8 cellular contexts compared by ENCODE assay signal in the genomic region with DNA sequence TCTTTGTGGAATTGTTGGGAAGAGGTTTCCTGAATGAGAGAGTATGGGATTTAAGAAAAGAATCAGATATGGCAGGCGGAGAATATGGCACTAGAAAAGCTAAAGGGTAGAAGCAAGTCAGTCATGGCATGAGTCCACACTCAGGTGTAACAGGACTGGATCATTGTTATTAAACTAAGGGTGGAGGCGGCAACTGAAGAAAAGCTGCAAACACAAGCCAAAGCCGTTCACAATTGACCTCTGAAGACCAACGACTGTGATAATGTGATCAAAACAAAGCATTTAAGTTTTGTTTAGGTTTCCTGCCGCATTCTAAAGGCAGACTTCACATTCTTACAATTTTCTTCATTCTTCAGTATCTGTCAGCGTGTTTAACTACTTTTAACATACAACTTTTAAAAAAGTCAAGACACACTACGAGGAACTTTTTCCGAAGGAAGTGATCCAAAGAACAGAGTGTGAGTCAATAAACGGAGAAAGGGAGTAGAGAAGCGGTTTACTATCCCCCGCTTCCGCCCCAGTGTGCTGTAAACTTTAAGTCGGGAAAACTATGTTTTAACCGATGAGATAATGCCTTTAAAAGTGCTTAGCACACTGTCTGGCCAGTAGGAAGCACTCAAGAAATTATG.
DNase-seq lines count a peak whose midpoint lies in the region; ATAC-seq, FAIRE-seq and TF ChIP-seq lines count a peak whose summit lies in the region.

No MANE protein-coding gene starts in this region.

- TF ChIP-seq CTCF in DOHH2 (IDR thresholded peaks at IDR 0.05; ENCODE audit: low read depth, low read length, poor library complexity, severe bottlenecking) (no peak), HEK293 (tag by site-specific recombination; IDR thresholded peaks at IDR 0.05) (no peak)

- CTCF ChIA-PET in HEK293 (lab: Yijun Ruan, JAX), result no interaction called here

- ATAC-seq in central memory CD8-positive, alpha-beta T cell (replicated peaks; ENCODE audit: extremely low read depth, poor library complexity, severe bottlenecking), result peak; percentile 7
- peak; percentile 21 for ATAC-seq in stimulated activated naive CD8-positive, alpha-beta T cell treated with anti-CD3 and anti-CD28 coated beads, Interleukin-15, Interleukin-2, amounts not matched to agents 100 U/mL and 50 U/mL, for 24 hours

- peak overlapping the region; percentile 98 for H3K4me2 ChIP-seq in DOHH2 (ENCODE audit: low read length)

- H3K4me3 Mint-ChIP-seq in central memory CD8-positive, alpha-beta T cell, result peak overlapping the region; percentile 90

- POLR2A ChIA-PET in HEK293 (lab: Yijun Ruan, JAX), result interaction anchor here (1.0 kb wide), 1 partner anchor 19 kb away, joined by 5 read pairs; no protein-coding TSS in a partner anchor

- peak overlapping the region; percentile 93 for H3K27ac Mint-ChIP-seq in central memory CD8-positive, alpha-beta T cell (ENCODE audit: low read depth)

- DNase-seq in RCC 7860 (ENCODE audit: low spot score) (peak; percentile 65), left kidney (ENCODE audit: low read depth, low spot score) (peak; percentile 70), retina (no peak)
- DNase-seq in central memory CD8-positive, alpha-beta T cell (ENCODE audit: low spot score in 2 of 2), result no peak
- no peak for DNase-seq in stimulated activated naive CD8-positive, alpha-beta T cell treated with anti-CD3 and anti-CD28 coated beads, Interleukin-15, Interleukin-2, amounts not matched to agents 100 U/mL and 50 U/mL, for 24 hours
- no peak for DNase-seq in activated effector memory CD4-positive, alpha-beta T cell treated with anti-CD3 and anti-CD28 coated beads, Interleukin-2, amount 50 U/mL, for 16 hours

- no peaks in the 10 kb centered on the region for H3K27me3 Mint-ChIP-seq in central memory CD8-positive, alpha-beta T cell

- H3K36me3 ChIP-seq in DOHH2 (ENCODE audit: control insufficient read depth, low read length), result peaks cover 5% of the 10 kb centered on the region; the same call in 1 of the 2 replicates
- no peaks in the 10 kb centered on the region for H3K36me3 ChIP-seq in HEK293 (ENCODE audit: control insufficient read depth in 2 of 2, insufficient read depth in 1 of 2, low read length in 2 of 2)

- H3K27ac ChIP-seq in DOHH2 (ENCODE audit: low read depth, low read length) (peak overlapping the region; percentile 68), HEK293 (ENCODE audit: extremely low read depth, low read depth, low read length) (peak overlapping the region; percentile 50; the same call in 1 of the 2 replicates)

- H3K4me3 ChIP-seq in DOHH2 (ENCODE audit: low read length) (peak overlapping the region; percentile 98), HEK293 (ENCODE audit: low read depth, low read length) (peak overlapping the region; percentile 45)

- H3K9me3 ChIP-seq in DOHH2 (ENCODE audit: control insufficient read depth, insufficient read depth, low read length), result no peaks in the 10 kb centered on the region
- no peaks in the 10 kb centered on the region for H3K9me3 ChIP-seq in HEK293 (ENCODE audit: control insufficient read depth, insufficient read depth, low read depth, low read length)

- peaks cover 45% of the 10 kb centered on the region for H3K4me1 Mint-ChIP-seq in central memory CD8-positive, alpha-beta T cell

- H3K9me3 Mint-ChIP-seq in central memory CD8-positive, alpha-beta T cell, result no peaks in the 10 kb centered on the region

- peaks cover 9% of the 10 kb centered on the region for H3K36me3 Mint-ChIP-seq in central memory CD8-positive, alpha-beta T cell (ENCODE audit: insufficient read depth)

- peaks cover 5% of the 10 kb centered on the region; the same call in 1 of the 2 replicates for H3F3A ChIP-seq in DOHH2 (ENCODE audit: control insufficient read depth, insufficient read depth)

- FAIRE-seq in RCC 7860 (lab: Jason Lieb, UNC), result peak; percentile 59

- no peaks in the 10 kb centered on the region; the same call in 1 of the 2 replicates for H3K9me2 ChIP-seq in DOHH2 (replicated peaks; ENCODE audit: control insufficient read depth, low read length)

- peaks cover 6% of the 10 kb centered on the region; the same call in 1 of the 2 replicates for H4K20me1 ChIP-seq in DOHH2 (ENCODE audit: control insufficient read depth, insufficient read depth, low read depth, low read length)

- H3K4me1 ChIP-seq in DOHH2 (ENCODE audit: control insufficient read depth, low read length) (peaks cover 28% of the 10 kb centered on the region), HEK293 (ENCODE audit: control insufficient read depth, insufficient read depth, low read length) (0 out of 2 replicates have a peak, but pooled peaks cover 3% of the 10 kb centered on the region)

- H3K79me2 ChIP-seq in DOHH2 (ENCODE audit: control insufficient read depth, low read length), result peaks cover 40% of the 10 kb centered on the region

- H3K27me3 ChIP-seq in DOHH2 (ENCODE audit: control insufficient read depth, low read length), result no peaks in the 10 kb centered on the region; the same call in 1 of the 2 replicates

TF ChIP-seq in HEK293, 187 proteins besides CTCF, POLR2A, EP300 and RAD21:
- no peak for TF ChIP-seq ZNF23 (tag by site-specific recombination; IDR thresholded peaks at IDR 0.05; ENCODE audit: borderline replicate concordance)
- TF ChIP-seq ZNF10 (tag by site-specific recombination; IDR thresholded peaks at IDR 0.05), result no peak
- 0 out of 2 replicates have a peak, but pooled peaks have one; percentile 57 for TF ChIP-seq TRIM28 (IDR thresholded peaks at IDR 0.05; ENCODE audit: borderline replicate concordance, low read length)
- TF ChIP-seq ZNF747 (tag by site-specific recombination; IDR thresholded peaks at IDR 0.05), result no peak
- TF ChIP-seq ZNF223 (tag by site-specific recombination; IDR thresholded peaks at IDR 0.05), result no peak
- TF ChIP-seq KLF9 (tag by site-specific recombination; IDR thresholded peaks at IDR 0.05; ENCODE audit: low read depth), result no peak
- no peak for TF ChIP-seq ZNF37A (tag by site-specific recombination; IDR thresholded peaks at IDR 0.05)
- TF ChIP-seq, protein P1, sequence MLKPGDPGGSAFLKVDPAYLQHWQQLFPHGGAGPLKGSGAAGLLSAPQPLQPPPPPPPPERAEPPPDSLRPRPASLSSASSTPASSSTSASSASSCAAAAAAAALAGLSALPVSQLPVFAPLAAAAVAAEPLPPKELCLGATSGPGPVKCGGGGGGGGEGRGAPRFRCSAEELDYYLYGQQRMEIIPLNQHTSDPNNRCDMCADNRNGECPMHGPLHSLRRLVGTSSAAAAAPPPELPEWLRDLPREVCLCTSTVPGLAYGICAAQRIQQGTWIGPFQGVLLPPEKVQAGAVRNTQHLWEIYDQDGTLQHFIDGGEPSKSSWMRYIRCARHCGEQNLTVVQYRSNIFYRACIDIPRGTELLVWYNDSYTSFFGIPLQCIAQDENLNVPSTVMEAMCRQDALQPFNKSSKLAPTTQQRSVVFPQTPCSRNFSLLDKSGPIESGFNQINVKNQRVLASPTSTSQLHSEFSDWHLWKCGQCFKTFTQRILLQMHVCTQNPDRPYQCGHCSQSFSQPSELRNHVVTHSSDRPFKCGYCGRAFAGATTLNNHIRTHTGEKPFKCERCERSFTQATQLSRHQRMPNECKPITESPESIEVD (tag by site-specific recombination; IDR thresholded peaks at IDR 0.05), result peak; percentile 56; the same call in 1 of the 2 replicates
- peak; percentile 53; the same call in 1 of the 2 replicates for TF ChIP-seq ZNF366 (tag by site-specific recombination; conservative IDR thresholded peaks at IDR 0.05)
- no peak for TF ChIP-seq GLIS2 (tag by site-specific recombination; IDR thresholded peaks at IDR 0.05)
- TF ChIP-seq ZNF394 (tag by site-specific recombination; IDR thresholded peaks at IDR 0.05; ENCODE audit: borderline replicate concordance), result 0 out of 2 replicates have a peak, but pooled peaks have one; percentile 26
- TF ChIP-seq ZEB2 (tag by site-specific recombination; IDR thresholded peaks at IDR 0.05), result 0 out of 2 replicates have a peak, but pooled peaks have one; percentile 24
- TF ChIP-seq ZFP37 (tag by site-specific recombination; IDR thresholded peaks at IDR 0.05), result no peak

Comparison
In these comparisons a context has a peak if more than half of its experiments do, and no peak if none do; other contexts are left out.
1. DNase-seq: peak in RCC 7860 (single experiment) and left kidney (single experiment); none in central memory CD8-positive, alpha-beta T cell (0 of 2), stimulated activated naive CD8-positive, alpha-beta T cell treated with anti-CD3 and anti-CD28 coated beads, Interleukin-15, Interleukin-2, amounts not matched to agents 100 U/mL and 50 U/mL, for 24 hours (single experiment), retina (single experiment) and activated effector memory CD4-positive, alpha-beta T cell treated with anti-CD3 and anti-CD28 coated beads, Interleukin-2, amount 50 U/mL, for 16 hours (single experiment).